ENCODE assay signal across 34 cellular contexts in genomic region chr11:133160754-133161153, GRCh38.
"Had no signal": no experiment of that assay in that cellular context is flagged by ENCODE, and none has a peak within 500 bp of the region (broad histone marks: within the 10 kb centered on the region; RNA-seq: fewer than 3 reads in every experiment).

No MANE protein-coding gene starts in this region.

- H3K9me3 ChIP-seq: MG63 had no signal

- H3K4me2 ChIP-seq: KMS-11 had no signal

- H3K27ac ChIP-seq: KMS-11 had no signal

- H3K4me3 ChIP-seq: MG63 had no signal

- H3K27me3 ChIP-seq: MG63 had no signal

- DNase-seq: Karpas-422, Kasumi-1, KG1, MG63, MM.1S, MV-4-11, NCI-H1048, NCI-H1092, NCI-H1092 treated with DMSO at 0.1 percent for 48 hours, NCI-H1105, NCI-H1105 treated with DMSO at 0.1 percent for 48 hours, NCI-H1417, NCI-H1417 treated with DMSO at 0.1 percent for 48 hours, NCI-H1436, NCI-H1436 treated with DMSO at 0.1 percent for 48 hours, NCI-H146, NCI-H1694, NCI-H1694 treated with DMSO at 0.1 percent for 48 hours, NCI-H187, NCI-H187 treated with DMSO at 0.1 percent for 48 hours, NCI-H1930, NCI-H2029, NCI-H2029 treated with DMSO at 0.1 percent for 48 hours, NCI-H2081, NCI-H2081 treated with DMSO at 0.1 percent for 48 hours, NCI-H2107, NCI-H2171, NCI-H2171 treated with DMSO at 0.1 percent for 48 hours, NCI-H2227 treated with DMSO at 0.1 percent for 48 hours, NCI-H226, NCI-H345, NCI-H446, NCI-H446 treated with DMSO at 0.1 percent for 48 hours had no signal

- H3K9ac ChIP-seq: KMS-11 had no signal

- H3K36me3 ChIP-seq: MG63 had no signal
